ENCODE assay signal across 29 cellular contexts in the genomic region with DNA sequence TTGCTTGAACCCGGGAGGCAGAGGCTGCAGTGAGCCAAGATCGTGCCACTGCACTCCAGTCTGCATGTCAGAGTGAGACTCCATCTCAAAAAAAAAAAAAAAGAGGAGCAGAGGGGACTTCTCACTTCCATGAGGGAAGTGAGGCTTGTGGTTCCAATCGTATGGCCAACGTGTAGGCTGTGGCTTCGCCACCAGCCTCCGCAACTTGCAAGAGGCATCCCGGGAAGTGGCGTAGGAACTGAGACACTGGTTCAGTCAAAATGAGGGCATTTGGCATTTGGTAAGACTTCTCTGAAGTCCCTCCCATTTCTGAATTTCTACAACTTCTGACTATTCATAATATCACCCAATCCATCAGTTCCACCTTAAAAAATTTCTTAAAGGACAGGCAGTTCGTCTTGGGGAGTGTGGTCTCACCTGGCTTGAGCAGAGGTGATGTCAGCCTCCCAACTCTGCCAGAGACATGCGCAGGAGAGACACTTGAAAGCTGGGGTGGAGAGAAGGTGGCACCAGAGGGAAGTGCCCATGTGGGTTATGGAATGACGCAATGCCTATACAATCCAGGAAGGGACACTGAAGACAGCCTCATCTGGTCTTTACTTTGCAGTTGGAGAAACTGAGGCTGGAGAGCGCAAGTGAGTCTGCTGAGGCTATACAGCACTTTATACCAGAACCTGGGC.
"Had no signal": no experiment of that assay in that cellular context is flagged by ENCODE, and none has a peak within 500 bp of the region (broad histone marks: within the 10 kb centered on the region; RNA-seq: fewer than 3 reads in every experiment).

No MANE protein-coding gene starts in this region.

- H3K4me1 Mint-ChIP-seq: activated CD4-positive, alpha-beta T cell treated with anti-CD3 and anti-CD28 coated beads, Interleukin-2, amount 10 ng/mL, durations not matched to agents 24 days and 14 days; activated naive CD8-positive, alpha-beta T cell treated with anti-CD3 and anti-CD28 coated beads for 36 hours; activated T-helper 17 cell treated with anti-CD3 and anti-CD28 coated beads, Interleukin-2, amount 50 U/mL, for 72 hours had no signal

- H3K27ac ChIP-seq: brain microvascular endothelial cell, KMS-11 had no signal

- H3K27ac Mint-ChIP-seq: activated CD4-positive, alpha-beta T cell treated with anti-CD3 and anti-CD28 coated beads, Interleukin-2, amount 10 ng/mL, durations not matched to agents 24 days and 14 days; activated CD8-positive, alpha-beta T cell treated with anti-CD3 and anti-CD28 coated beads for 36 hours; activated naive CD8-positive, alpha-beta T cell treated with anti-CD3 and anti-CD28 coated beads for 36 hours; activated T-cell treated with anti-CD3 and anti-CD28 coated beads, Interleukin-2, amount 50 U/mL, for 72 hours; activated T-helper 17 cell treated with anti-CD3 and anti-CD28 coated beads, Interleukin-2, amount 50 U/mL, for 72 hours had no signal

- H3K27me3 ChIP-seq: brain microvascular endothelial cell had no signal

- H3K36me3 ChIP-seq: brain microvascular endothelial cell had no signal

- H3K36me3 Mint-ChIP-seq: activated naive CD8-positive, alpha-beta T cell treated with anti-CD3 and anti-CD28 coated beads for 36 hours had no signal

- DNase-seq: activated CD4-positive, alpha-beta T cell treated with anti-CD3 and anti-CD28 coated beads, Interleukin-2, amount 10 ng/mL, durations not matched to agents 24 days and 14 days; activated CD4-positive, alpha-beta T cell treated with anti-CD3 and anti-CD28 coated beads, Interleukin-2, amount 50 U/mL, for 4 hours; activated CD8-positive, alpha-beta T cell treated with anti-CD3 and anti-CD28 coated beads for 36 hours; activated effector memory CD4-positive, alpha-beta T cell treated with anti-CD3 and anti-CD28 coated beads, Interleukin-2, amount 50 U/mL, for 16 hours; activated naive CD4-positive, alpha-beta T cell; activated naive CD4-positive, alpha-beta T cell treated with anti-CD3 and anti-CD28 coated beads, Interleukin-2, amount 50 U/mL, for 16 hours; activated naive CD8-positive, alpha-beta T cell treated with anti-CD3 and anti-CD28 coated beads for 36 hours; activated T-cell treated with anti-CD3 and anti-CD28 coated beads, Interleukin-2, amount 50 U/mL, for 1 hour; activated T-cell treated with anti-CD3 and anti-CD28 coated beads, Interleukin-2, amount 50 U/mL, for 72 hours; amniotic stem cell; aorta; brain microvascular endothelial cell; central memory CD4-positive, alpha-beta T cell; MM.1S; NCI-H1048; NCI-H1105 treated with DMSO at 0.1 percent for 48 hours; NCI-H1436; NCI-H1694; NCI-H1930; NCI-H2081 treated with DMSO at 0.1 percent for 48 hours; NCI-H345; NCI-H524 treated with DMSO at 0.1 percent for 48 hours; Right ventricle myocardium superior; SW 1271; T-helper 1 cell; T-helper 2 cell; T-helper 9 cell had no signal

- H3K27me3 Mint-ChIP-seq: activated CD4-positive, alpha-beta T cell treated with anti-CD3 and anti-CD28 coated beads, Interleukin-2, amount 10 ng/mL, durations not matched to agents 24 days and 14 days; activated CD8-positive, alpha-beta T cell treated with anti-CD3 and anti-CD28 coated beads for 36 hours; activated naive CD8-positive, alpha-beta T cell treated with anti-CD3 and anti-CD28 coated beads for 36 hours; activated T-helper 17 cell treated with anti-CD3 and anti-CD28 coated beads, Interleukin-2, amount 50 U/mL, for 72 hours had no signal

- H3K4me2 ChIP-seq: KMS-11 had no signal

- H3K4me3 Mint-ChIP-seq: activated CD4-positive, alpha-beta T cell treated with anti-CD3 and anti-CD28 coated beads, Interleukin-2, amount 10 ng/mL, durations not matched to agents 24 days and 14 days; activated CD8-positive, alpha-beta T cell treated with anti-CD3 and anti-CD28 coated beads for 36 hours; activated naive CD8-positive, alpha-beta T cell treated with anti-CD3 and anti-CD28 coated beads for 36 hours; activated T-cell treated with anti-CD3 and anti-CD28 coated beads, Interleukin-2, amount 50 U/mL, for 72 hours; activated T-helper 17 cell treated with anti-CD3 and anti-CD28 coated beads, Interleukin-2, amount 50 U/mL, for 72 hours had no signal

- H3K9ac ChIP-seq: KMS-11 had no signal

- ATAC-seq: activated CD8-positive, alpha-beta T cell treated with anti-CD3 and anti-CD28 coated beads for 36 hours; activated T-cell treated with anti-CD3 and anti-CD28 coated beads, Interleukin-2, amount 50 U/mL, for 72 hours; activated T-helper 17 cell treated with anti-CD3 and anti-CD28 coated beads, Interleukin-2, amount 50 U/mL, for 72 hours had no signal
